In the genomic region with DNA sequence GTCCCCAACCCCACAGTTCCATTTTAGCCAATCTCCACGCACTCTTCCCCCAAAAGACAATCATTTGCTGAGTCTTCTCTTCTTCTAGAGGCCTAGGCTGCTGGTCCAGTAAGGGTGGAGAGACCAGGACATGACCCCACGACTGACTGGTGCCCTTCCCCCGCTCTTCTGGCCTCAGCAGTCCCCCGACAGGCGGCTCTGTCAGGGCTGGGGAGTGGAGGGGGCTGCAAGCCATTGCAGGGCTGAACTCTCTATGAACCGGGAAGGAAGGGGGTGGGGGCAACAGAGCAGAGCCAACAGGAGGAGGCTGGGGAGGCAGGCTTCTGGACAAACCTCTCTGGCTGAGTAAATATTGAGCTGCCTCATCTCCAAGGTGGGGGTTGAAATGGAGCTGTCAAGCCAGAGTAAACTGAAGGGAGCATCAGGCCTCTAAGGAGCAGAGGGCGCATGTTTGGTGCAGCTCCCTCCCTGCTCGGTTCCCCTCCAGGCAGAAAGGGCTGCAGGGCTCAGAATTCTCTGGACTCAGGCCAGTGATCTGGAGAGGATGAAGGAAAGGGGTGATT, we compare ENCODE assay signal across 1 cellular context.
TF ChIP-seq lines count a peak whose summit lies in the region.

No MANE protein-coding gene starts in this region.

TF ChIP-seq in SK-N-SH, 30 proteins besides CTCF, POLR2A, EP300 and RAD21 (continued from another document):
- TF ChIP-seq, protein P1, sequence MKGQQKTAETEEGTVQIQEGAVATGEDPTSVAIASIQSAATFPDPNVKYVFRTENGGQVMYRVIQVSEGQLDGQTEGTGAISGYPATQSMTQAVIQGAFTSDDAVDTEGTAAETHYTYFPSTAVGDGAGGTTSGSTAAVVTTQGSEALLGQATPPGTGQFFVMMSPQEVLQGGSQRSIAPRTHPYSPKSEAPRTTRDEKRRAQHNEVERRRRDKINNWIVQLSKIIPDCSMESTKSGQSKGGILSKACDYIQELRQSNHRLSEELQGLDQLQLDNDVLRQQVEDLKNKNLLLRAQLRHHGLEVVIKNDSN (IDR thresholded peaks at IDR 0.05; ENCODE audit: borderline replicate concordance, low read depth) = no peak
- no peak for TF ChIP-seq JUND (IDR thresholded peaks at IDR 0.05)
- no peak for TF ChIP-seq MEF2A (IDR thresholded peaks at IDR 0.05; ENCODE audit: borderline replicate concordance, low read depth)
- TF ChIP-seq EZH2phosphoT487 (IDR thresholded peaks at IDR 0.05; ENCODE audit: borderline replicate concordance, low read depth) = no peak
- TF ChIP-seq RXRA (IDR thresholded peaks at IDR 0.05; ENCODE audit: borderline replicate concordance, low read depth) = no peak
